ENCODE assay signal across 10 cellular contexts in genomic region chr14:50067723-50068495, GRCh38. TPM values are rescaled to one million over a fixed set of nuclear protein-coding genes. Genes with fewer than 3 reads are reported as not detected.
DNase-seq lines count a peak whose midpoint lies in the region; ATAC-seq and TF ChIP-seq lines count a peak whose summit lies in the region.
"Had no signal": no experiment of that assay in that cellular context is flagged by ENCODE, and none has a peak within 500 bp of the region (broad histone marks: within the 10 kb centered on the region; RNA-seq: fewer than 3 reads in every experiment).

No MANE protein-coding gene starts in this region.

- ATAC-seq in SK-N-SH treated with all-trans-retinoic acid at 6 μM for 48 hours (0 out of 3 replicates have a peak, but pooled peaks have one; percentile 30), GM18511 (IDR thresholded peaks at IDR 0.05; ENCODE audit: unreplicated experiment) (no peak), HG02981 (IDR thresholded peaks at IDR 0.05; ENCODE audit: unreplicated experiment) (no peak)
- ATAC-seq in stimulated activated effector memory CD8-positive, alpha-beta T cell treated with anti-CD3 and anti-CD28 coated beads, Interleukin-12 subunit alpha, Interleukin-12 subunit beta, amount 100 ng/mL, for 72 hours = no peak

- WGBS in SK-N-SH (ENCODE audit: low lambda C conversion rate) = 81% methylated on average over 8 of the region's 8 CpGs

- POLR2A ChIA-PET in SK-N-SH (lab: Yijun Ruan, JAX) = no interaction called here

- TF ChIP-seq RAD21 in SK-N-SH (IDR thresholded peaks at IDR 0.05; ENCODE audit: low read length) = no peak

- H4K20me1 ChIP-seq in SK-N-SH (ENCODE audit: insufficient read depth) (no peaks in the 10 kb centered on the region), osteoblast (ENCODE audit: insufficient read depth, low read length) (no peaks in the 10 kb centered on the region)

- H3K9me3 Mint-ChIP-seq in stimulated activated effector memory CD8-positive, alpha-beta T cell treated with anti-CD3 and anti-CD28 coated beads, Interleukin-12 subunit alpha, Interleukin-12 subunit beta, amount 100 ng/mL, for 72 hours = no peaks in the 10 kb centered on the region
- H3K9me3 Mint-ChIP-seq: central memory CD8-positive, alpha-beta T cell had no signal

- H3K4me1 Mint-ChIP-seq in stimulated activated effector memory CD8-positive, alpha-beta T cell treated with anti-CD3 and anti-CD28 coated beads, Interleukin-12 subunit alpha, Interleukin-12 subunit beta, amount 100 ng/mL, for 72 hours = peaks cover 82% of the 10 kb centered on the region

- TF ChIP-seq EP300 in SK-N-SH (IDR thresholded peaks at IDR 0.05; ENCODE audit: borderline replicate concordance in 1 of 2, low read depth in 1 of 2, low read length in 1 of 2) = no peak

- H3K36me3 ChIP-seq in SK-N-SH (replicated peaks in 1 of 2; ENCODE audit: control insufficient read depth in 1 of 2, insufficient read depth in 2 of 2, low read length in 1 of 2) (no peaks in the 10 kb centered on the region), osteoblast (ENCODE audit: insufficient read depth, low read length) (no peaks in the 10 kb centered on the region)

- H3K4me1 ChIP-seq in SK-N-SH (ENCODE audit: control insufficient read depth in 1 of 2, insufficient read depth in 2 of 2, low read depth in 1 of 2, low read length in 1 of 2) (peaks cover 1 to 4% of the 10 kb centered on the region in 2 experiments; a peak in 2 of 4 replicates), osteoblast (ENCODE audit: insufficient read depth, low read length) (peaks cover 15% of the 10 kb centered on the region)
- H3K4me1 ChIP-seq: parathyroid adenoma had no signal

- H3K27me3 ChIP-seq in SK-N-SH (ENCODE audit: insufficient read depth) (no peaks in the 10 kb centered on the region), osteoblast (ENCODE audit: insufficient read depth, low read length) (no peaks in the 10 kb centered on the region)

- TF ChIP-seq CTCF in SK-N-SH (IDR thresholded peaks at IDR 0.05) (no peak), choroid plexus epithelial cell (conservative IDR thresholded peaks at IDR 0.05; ENCODE audit: low read depth, low read length) (no peak), osteoblast (IDR thresholded peaks at IDR 0.05; ENCODE audit: extremely low read depth, low read depth, low read length) (no peak)

- H3K36me3 Mint-ChIP-seq in stimulated activated effector memory CD8-positive, alpha-beta T cell treated with anti-CD3 and anti-CD28 coated beads, Interleukin-12 subunit alpha, Interleukin-12 subunit beta, amount 100 ng/mL, for 72 hours = no peaks in the 10 kb centered on the region

- H3K79me2 ChIP-seq in SK-N-SH (ENCODE audit: insufficient read depth) (no peaks in the 10 kb centered on the region), osteoblast (ENCODE audit: insufficient read depth, low read length) (no peaks in the 10 kb centered on the region)
- H3K79me2 ChIP-seq: parathyroid adenoma had no signal

- H3K9ac ChIP-seq in SK-N-SH = no peak overlapping the region
- H3K9ac ChIP-seq: parathyroid adenoma had no signal

- H3K9me3 ChIP-seq in SK-N-SH = no peaks in the 10 kb centered on the region
- no peaks in the 10 kb centered on the region for H3K9me3 ChIP-seq in osteoblast (ENCODE audit: low read depth, low read length)

- peaks cover 4% of the 10 kb centered on the region for H3F3A ChIP-seq in SK-N-SH (replicated peaks; ENCODE audit: insufficient read depth)

- no peak overlapping the region for H3K4me3 Mint-ChIP-seq in stimulated activated effector memory CD8-positive, alpha-beta T cell treated with anti-CD3 and anti-CD28 coated beads, Interleukin-12 subunit alpha, Interleukin-12 subunit beta, amount 100 ng/mL, for 72 hours
- H3K4me3 Mint-ChIP-seq: central memory CD8-positive, alpha-beta T cell had no signal

- H2AFZ ChIP-seq in SK-N-SH (ENCODE audit: low read depth) = no peak overlapping the region
- H2AFZ ChIP-seq in osteoblast (ENCODE audit: low read length) = peak overlapping the region; percentile 17
- H2AFZ ChIP-seq: parathyroid adenoma had no signal

- no peaks in the 10 kb centered on the region for H3K9me2 ChIP-seq in SK-N-SH

- H3K4me2 ChIP-seq in SK-N-SH (no peak overlapping the region), osteoblast (ENCODE audit: insufficient read depth, low read length) (peak overlapping the region; percentile 20)

- H3K27ac Mint-ChIP-seq in stimulated activated effector memory CD8-positive, alpha-beta T cell treated with anti-CD3 and anti-CD28 coated beads, Interleukin-12 subunit alpha, Interleukin-12 subunit beta, amount 100 ng/mL, for 72 hours = no peak overlapping the region

- H3K4me3 ChIP-seq in SK-N-SH (ENCODE audit: low read depth in 2 of 2, low read length in 1 of 2) = no peak overlapping the region
- H3K4me3 ChIP-seq in choroid plexus epithelial cell (ENCODE audit: low read depth, low read length) = no peak overlapping the region
- H3K4me3 ChIP-seq in osteoblast (ENCODE audit: insufficient read depth, low read length) = peak overlapping the region; percentile 10

- CTCF ChIA-PET in SK-N-SH (lab: Yijun Ruan, JAX) = interaction anchor here (1.1 to 1.8 kb wide), 4 partner anchors 14 to 207 kb away, joined by 3 to 6 read pairs (median 4); no protein-coding TSS in a partner anchor

- H3K27ac ChIP-seq in SK-N-SH (ENCODE audit: low read depth in 2 of 2, low read length in 1 of 2) (peak overlapping the region in 1 of 2 experiments; percentile 36; a peak in 1 of 4 replicates), osteoblast (ENCODE audit: low read depth, low read length) (peak overlapping the region; percentile 31)
- H3K27ac ChIP-seq: parathyroid adenoma had no signal

- no peak for DNase-seq in SK-N-SH
- peak; percentile 94 for DNase-seq in LoVo (ENCODE audit: low spot score)
- DNase-seq in choroid plexus epithelial cell (ENCODE audit: low read depth) = peak; percentile 83
- DNase-seq in osteoblast (ENCODE audit: insufficient read length, low spot score, missing footprints) = peak; percentile 92
- DNase-seq in stimulated activated effector memory CD8-positive, alpha-beta T cell treated with anti-CD3 and anti-CD28 coated beads, Interleukin-12 subunit alpha, Interleukin-12 subunit beta, amount 100 ng/mL, for 72 hours (ENCODE audit: low spot score in 2 of 2) = no peak

TF ChIP-seq in SK-N-SH treated with all-trans-retinoic acid at 6 μM for 48 hours, 23 proteins besides CTCF, POLR2A, EP300 and RAD21 (continues in another document):
- TF ChIP-seq OSR1 (CRISPR knock-in tag; IDR thresholded peaks at IDR 0.05) (no peak), ARNTL (CRISPR knock-in tag; IDR thresholded peaks at IDR 0.05; ENCODE audit: borderline replicate concordance, low read depth) (no peak), TCF4 (CRISPR knock-in tag; IDR thresholded peaks at IDR 0.05; ENCODE audit: borderline replicate concordance) (no peak), CSDC2 (CRISPR knock-in tag; IDR thresholded peaks at IDR 0.05) (no peak), BACH2 (CRISPR knock-in tag; IDR thresholded peaks at IDR 0.05; ENCODE audit: borderline replicate concordance) (no peak), ZFP3 (CRISPR knock-in tag; IDR thresholded peaks at IDR 0.05) (no peak), PPARA (CRISPR knock-in tag; IDR thresholded peaks at IDR 0.05; ENCODE audit: borderline replicate concordance) (no peak), ZFP30 (CRISPR knock-in tag; IDR thresholded peaks at IDR 0.05) (no peak), SNAI2 (CRISPR knock-in tag; IDR thresholded peaks at IDR 0.05) (no peak)
- TF ChIP-seq, protein P1, sequence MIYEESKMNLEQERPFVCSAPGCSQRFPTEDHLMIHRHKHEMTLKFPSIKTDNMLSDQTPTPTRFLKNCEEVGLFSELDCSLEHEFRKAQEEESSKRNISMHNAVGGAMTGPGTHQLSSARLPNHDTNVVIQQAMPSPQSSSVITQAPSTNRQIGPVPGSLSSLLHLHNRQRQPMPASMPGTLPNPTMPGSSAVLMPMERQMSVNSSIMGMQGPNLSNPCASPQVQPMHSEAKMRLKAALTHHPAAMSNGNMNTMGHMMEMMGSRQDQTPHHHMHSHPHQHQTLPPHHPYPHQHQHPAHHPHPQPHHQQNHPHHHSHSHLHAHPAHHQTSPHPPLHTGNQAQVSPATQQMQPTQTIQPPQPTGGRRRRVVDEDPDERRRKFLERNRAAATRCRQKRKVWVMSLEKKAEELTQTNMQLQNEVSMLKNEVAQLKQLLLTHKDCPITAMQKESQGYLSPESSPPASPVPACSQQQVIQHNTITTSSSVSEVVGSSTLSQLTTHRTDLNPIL (CRISPR knock-in tag; IDR thresholded peaks at IDR 0.05; ENCODE audit: low read depth) = no peak

TF ChIP-seq in SK-N-SH, 30 proteins besides CTCF, POLR2A, EP300 and RAD21 (continues in another document):
- TF ChIP-seq REST (IDR thresholded peaks at IDR 0.05; ENCODE audit: low read depth, low read length) = no peak

RNA-seq across cellular contexts. Expression of gene VCPKMT, which starts 48.5 kb away (rescaled TPM):
- polyA plus RNA-seq in SK-N-SH (2012; rRNA removed) = 6.7 and 7.3 TPM in 2 replicates
- polyA plus RNA-seq in SK-N-SH (2012; cell fraction: cytosol; rRNA removed) = 5.3 and 5.5 TPM in 2 replicates
- 15.3 and 16.9 TPM in 2 replicates for polyA plus RNA-seq in SK-N-SH (2012; cell fraction: nucleus; rRNA removed)
- total RNA-seq in osteoblast = 5.4 and 5.6 TPM in 2 replicates

Comparison
In these comparisons a context has a peak if more than half of its experiments do, and no peak if none do; other contexts are left out.
1. DNase-seq: peak in LoVo (single experiment), choroid plexus epithelial cell (single experiment) and osteoblast (single experiment); none in SK-N-SH (single experiment) and stimulated activated effector memory CD8-positive, alpha-beta T cell treated with anti-CD3 and anti-CD28 coated beads, Interleukin-12 subunit alpha, Interleukin-12 subunit beta, amount 100 ng/mL, for 72 hours (0 of 2).